ENCODE assay signal across 19 cellular contexts in the genomic region with DNA sequence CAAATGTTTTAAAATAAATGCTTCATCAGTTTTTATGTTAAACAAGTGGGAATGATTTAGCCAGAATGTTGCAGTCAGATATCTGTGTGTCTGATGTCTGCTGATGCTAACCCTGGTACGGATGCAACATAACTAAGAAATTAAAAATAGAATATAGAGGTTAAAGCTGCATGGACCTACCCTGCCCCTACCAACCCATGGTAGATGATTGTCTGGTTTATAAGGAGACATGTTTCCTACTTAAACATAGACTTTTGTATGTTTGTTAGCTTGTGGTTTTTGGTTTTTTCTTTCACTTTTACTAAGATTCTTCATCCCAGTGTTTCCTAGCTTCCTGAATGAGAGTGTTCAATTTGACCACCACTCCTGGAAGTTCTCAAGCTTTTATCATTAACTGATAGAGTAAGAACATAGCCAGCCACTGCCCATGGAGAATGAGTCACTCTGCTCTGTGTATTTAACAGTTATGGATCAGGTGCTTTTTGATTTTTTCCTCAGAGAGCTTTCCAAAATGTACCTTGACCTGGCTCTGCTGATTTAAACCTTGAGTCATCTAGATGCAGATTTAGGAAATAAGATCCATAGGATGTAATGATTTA.
DNase-seq lines count a peak whose midpoint lies in the region; ATAC-seq, FAIRE-seq and TF ChIP-seq lines count a peak whose summit lies in the region.
"Had no signal": no experiment of that assay in that cellular context is flagged by ENCODE, and none has a peak within 500 bp of the region (broad histone marks: within the 10 kb centered on the region; RNA-seq: fewer than 3 reads in every experiment).

No MANE protein-coding gene starts in this region.

- TF ChIP-seq CTCF in fibroblast of pulmonary artery (IDR thresholded peaks at IDR 0.05; ENCODE audit: low read length, missing control alignments) (no peak), breast epithelium (IDR thresholded peaks at IDR 0.05) (no peak)

- H3K36me3 ChIP-seq in breast epithelium: no peaks in the 10 kb centered on the region

- no peak for TF ChIP-seq POLR2A in breast epithelium (IDR thresholded peaks at IDR 0.05)

- ATAC-seq in GM21447 (IDR thresholded peaks at IDR 0.05; ENCODE audit: unreplicated experiment): peak; percentile 42
- ATAC-seq in sciatic nerve: peak; percentile 31
- ATAC-seq in GM21576 (IDR thresholded peaks at IDR 0.05; ENCODE audit: unreplicated experiment): no peak
- no peak for ATAC-seq in HG03095 (IDR thresholded peaks at IDR 0.05; ENCODE audit: unreplicated experiment)
- ATAC-seq: activated CD4-positive, alpha-beta T cell treated with anti-CD3 and anti-CD28 coated beads for 36 hours had no signal

- peak; percentile 65 for FAIRE-seq in RCC 7860 (lab: Jason Lieb, UNC)
- FAIRE-seq: frontal cortex had no signal

- peak; percentile 11 for DNase-seq in RCC 7860 (ENCODE audit: low spot score)
- DNase-seq in fibroblast of pulmonary artery (ENCODE audit: low read depth): peak; percentile 17
- no peak for DNase-seq in sciatic nerve (ENCODE audit: low spot score)
- no peak for DNase-seq in breast epithelium (ENCODE audit: low spot score in 2 of 2)
- DNase-seq: activated CD4-positive, alpha-beta T cell treated with anti-CD3 and anti-CD28 coated beads for 36 hours; activated T-cell treated with anti-CD3 and anti-CD28 coated beads, Interleukin-2, amount 50 U/mL, for 24 hours; DMS 273 treated with DMSO at 0.1 percent for 48 hours; effector memory CD4-positive, alpha-beta T cell; H9; NCI-H1092; NCI-H2171 treated with DMSO at 0.1 percent for 48 hours; retina; SHP77 treated with DMSO at 0.1 percent for 48 hours; stimulated activated CD4-positive, alpha-beta T cell treated with anti-CD3 and anti-CD28 coated beads, Interleukin-1b, Interleukin-23, amount 100 ng/mL, for 48 hours; substantia nigra had no signal

- H3K4me3 ChIP-seq in fibroblast of pulmonary artery (replicated peaks; ENCODE audit: low read depth, low read length): no peak overlapping the region
- H3K4me3 ChIP-seq in breast epithelium: no peak overlapping the region

- intact Hi-C loops in sciatic nerve (cut with DNase I) (no loop called here), breast epithelium (cut with DNase I; ENCODE audit: low total_unique reads) (no loop called here)

- no peaks in the 10 kb centered on the region for H3K9me3 ChIP-seq in breast epithelium

- no peak overlapping the region for H3K27ac ChIP-seq in breast epithelium

- H3K27me3 ChIP-seq in breast epithelium: no peaks in the 10 kb centered on the region

- H3K4me1 ChIP-seq in breast epithelium: no peaks in the 10 kb centered on the region

Comparison
In these comparisons a context has a peak if more than half of its experiments do, and no peak if none do; other contexts are left out.
1. ATAC-seq: peak in GM21447 (single experiment) and sciatic nerve (single experiment); none in GM21576 (single experiment) and HG03095 (single experiment).
2. DNase-seq: peak in RCC 7860 (single experiment) and fibroblast of pulmonary artery (single experiment); none in sciatic nerve (single experiment) and breast epithelium (0 of 2).